ENCODE assay signal across 17 cellular contexts in genomic region chr14:68891851-68892660, GRCh38.
DNase-seq lines count a peak whose midpoint lies in the region; ATAC-seq and TF ChIP-seq lines count a peak whose summit lies in the region.
"Had no signal": no experiment of that assay in that cellular context is flagged by ENCODE, and none has a peak within 500 bp of the region (broad histone marks: within the 10 kb centered on the region; RNA-seq: fewer than 3 reads in every experiment).

No MANE protein-coding gene starts in this region.

- no peaks in the 10 kb centered on the region for H3K79me2 ChIP-seq in OCI-LY7 (ENCODE audit: insufficient read depth, low read depth, low read length)

- H3K9me3 ChIP-seq in BE2C (no peaks in the 10 kb centered on the region), RWPE2 (ENCODE audit: severe bottlenecking) (no peaks in the 10 kb centered on the region), OCI-LY7 (ENCODE audit: low read length) (no peaks in the 10 kb centered on the region)
- H3K9me3 ChIP-seq: pancreas had no signal

- no peak overlapping the region for H3K4me2 ChIP-seq in OCI-LY7 (ENCODE audit: low read length)

- H3K9me2 ChIP-seq in OCI-LY7 (ENCODE audit: insufficient read depth, low read length), result no peaks in the 10 kb centered on the region

- CTCF ChIA-PET in OCI-LY7 (lab: Charles Lee; ENCODE audit: unreplicated experiment), result no interaction called here

- no peaks in the 10 kb centered on the region for H3K4me1 ChIP-seq in BE2C
- H3K4me1 ChIP-seq in RWPE2 (ENCODE audit: insufficient read depth, poor library complexity, severe bottlenecking), result no peaks in the 10 kb centered on the region
- H3K4me1 ChIP-seq in OCI-LY7 (ENCODE audit: insufficient read depth, low read length, poor library complexity, severe bottlenecking), result no peaks in the 10 kb centered on the region
- H3K4me1 ChIP-seq: pancreas had no signal

- H2AFZ ChIP-seq in OCI-LY7 (ENCODE audit: low read length), result no peak overlapping the region

- BruUV-seq in OCI-LY7 (replicated peaks; lab: Mats Ljungman, UMichigan), result no TSS peak

- ATAC-seq in RWPE2 (ENCODE audit: low read depth) (peak; percentile 3; the same call in 1 of the 3 replicates), GM18519 (IDR thresholded peaks at IDR 0.05; ENCODE audit: low FRiP score, unreplicated experiment) (no peak), HG02588 (IDR thresholded peaks at IDR 0.05; ENCODE audit: unreplicated experiment) (no peak)
- ATAC-seq: activated CD4-positive, alpha-beta T cell treated with anti-CD3 and anti-CD28 coated beads for 36 hours; pancreas had no signal

- DNase-seq in BE2C (peak; percentile 3), RWPE2 (ENCODE audit: low spot score) (peak; percentile 70), fibroblast of villous mesenchyme (ENCODE audit: low read depth) (peak; percentile 28), renal cortical epithelial cell (ENCODE audit: low read depth) (peak; percentile 26), OCI-LY7 (ENCODE audit: low spot score) (no peak)
- DNase-seq in stimulated activated CD8-positive, alpha-beta memory T cell treated with anti-CD3 and anti-CD28 coated beads, Interleukin-4, amount 100 ng/mL, for 48 hours, result no peak
- DNase-seq: activated CD4-positive, alpha-beta T cell treated with anti-CD3 and anti-CD28 coated beads for 36 hours; GDM1; NCI-H510A; stimulated activated CD4-positive, alpha-beta T cell treated with anti-CD3 and anti-CD28 coated beads, Interleukin-1b, Interleukin-23, amount 100 ng/mL, for 48 hours; T-helper 2 cell had no signal

- H3K36me3 ChIP-seq in BE2C (peaks cover 72% of the 10 kb centered on the region), RWPE2 (ENCODE audit: low read depth) (peaks cover 100% of the 10 kb centered on the region), OCI-LY7 (ENCODE audit: insufficient read depth, low read length) (no peaks in the 10 kb centered on the region)

- intact Hi-C loops in OCI-LY7 (cut with micrococcal nuclease; ENCODE audit: unreplicated experiment), result no loop called here

- peak overlapping the region; percentile 3 for H3K27ac ChIP-seq in RWPE2 (ENCODE audit: poor library complexity, severe bottlenecking)
- no peak overlapping the region for H3K27ac ChIP-seq in OCI-LY7 (ENCODE audit: low read depth, low read length, poor library complexity, severe bottlenecking)
- H3K27ac ChIP-seq: C4-2B, cardiac muscle cell, pancreas had no signal

- H3K4me3 ChIP-seq in BE2C (ENCODE audit: low read depth, low read length) (no peak overlapping the region), RWPE2 (ENCODE audit: severe bottlenecking) (no peak overlapping the region), fibroblast of villous mesenchyme (ENCODE audit: low read depth, low read length) (no peak overlapping the region), OCI-LY7 (ENCODE audit: low read depth, low read length, poor library complexity, severe bottlenecking) (no peak overlapping the region)
- H3K4me3 ChIP-seq: cardiac muscle cell, lung, pancreas had no signal

- H3K27me3 ChIP-seq in BE2C (no peaks in the 10 kb centered on the region), RWPE2 (ENCODE audit: insufficient read depth, poor library complexity, severe bottlenecking) (no peaks in the 10 kb centered on the region)
- H3K27me3 ChIP-seq: cardiac muscle cell, pancreas had no signal

- TF ChIP-seq CTCF in BE2C (IDR thresholded peaks at IDR 0.05; ENCODE audit: low read depth, low read length), result no peak
- no peak for TF ChIP-seq CTCF in RWPE2 (IDR thresholded peaks at IDR 0.05; ENCODE audit: poor library complexity, severe bottlenecking)
- TF ChIP-seq CTCF in fibroblast of villous mesenchyme (IDR thresholded peaks at IDR 0.05; ENCODE audit: insufficient read depth, low read depth, low read length), result no peak
- no peak for TF ChIP-seq CTCF in OCI-LY7 (conservative IDR thresholded peaks at IDR 0.05; ENCODE audit: low read length)

- H4K20me1 ChIP-seq in OCI-LY7 (ENCODE audit: insufficient read depth, low read length), result no peaks in the 10 kb centered on the region

- POLR2A ChIA-PET in OCI-LY7 (lab: Charles Lee), result no interaction called here

Comparison
In these comparisons a context has a peak if more than half of its experiments do, and no peak if none do; other contexts are left out.
1. DNase-seq: peak in BE2C (single experiment), RWPE2 (single experiment), fibroblast of villous mesenchyme (single experiment) and renal cortical epithelial cell (single experiment); none in stimulated activated CD8-positive, alpha-beta memory T cell treated with anti-CD3 and anti-CD28 coated beads, Interleukin-4, amount 100 ng/mL, for 48 hours (single experiment) and OCI-LY7 (single experiment).